18 cellular contexts compared by ENCODE assay signal in genomic region chr17:35073183-35073790, GRCh38. TPM values are rescaled to one million over a fixed set of nuclear protein-coding genes. Genes with fewer than 3 reads are reported as not detected.
A peak's percentile ranks its signal among the peaks of the same experiment; 100 is the strongest.
DNase-seq lines count a peak whose midpoint lies in the region; ATAC-seq and TF ChIP-seq lines count a peak whose summit lies in the region.
"Had no signal": no experiment of that assay in that cellular context is flagged by ENCODE, and none has a peak within 500 bp of the region (broad histone marks: within the 10 kb centered on the region; RNA-seq: fewer than 3 reads in every experiment).

No MANE protein-coding gene starts in this region.

- no peaks in the 10 kb centered on the region for H3K36me3 ChIP-seq in PC-9 (ENCODE audit: low read depth)
- H3K36me3 ChIP-seq: right lobe of liver had no signal

- H4K20me1 ChIP-seq in PC-9 (ENCODE audit: insufficient read depth), result 0 out of 2 replicates have a peak, but pooled peaks cover 7% of the 10 kb centered on the region

- no peaks in the 10 kb centered on the region for H3K9me2 ChIP-seq in PC-9 (ENCODE audit: insufficient read depth)

- BruUV-seq in PC-9 (replicated peaks; lab: Mats Ljungman, UMichigan), result no TSS peak

- no peak for TF ChIP-seq CTCF in PC-9 (conservative IDR thresholded peaks at IDR 0.05)

- peaks cover 7% of the 10 kb centered on the region in 2 donors for H3K36me3 Mint-ChIP-seq in activated T-cell treated with anti-CD3 and anti-CD28 coated beads, Interleukin-2, amount 50 U/mL, for 72 hours (ENCODE audit: insufficient read depth in 2 of 2)
- H3K36me3 Mint-ChIP-seq in central memory CD8-positive, alpha-beta T cell (ENCODE audit: insufficient read depth), result peaks cover 10% of the 10 kb centered on the region

- no peaks in the 10 kb centered on the region for H3K27me3 Mint-ChIP-seq in activated T-cell treated with anti-CD3 and anti-CD28 coated beads, Interleukin-2, amount 50 U/mL, for 72 hours (ENCODE audit: low read depth)
- H3K27me3 Mint-ChIP-seq in central memory CD8-positive, alpha-beta T cell, result no peaks in the 10 kb centered on the region

- DNase-seq in activated T-cell treated with anti-CD3 and anti-CD28 coated beads, Interleukin-2, amount 50 U/mL, for 72 hours, result peak in 1 of 2 donors; percentile 26
- DNase-seq in activated T-cell treated with anti-CD3 and anti-CD28 coated beads, Interleukin-2, amount 50 U/mL, for 48 hours, result no peak
- DNase-seq in PC-9 (peak in 1 of 2 experiments; percentile 86), COLO829 (ENCODE audit: low spot score) (no peak)
- no peak for DNase-seq in central memory CD8-positive, alpha-beta T cell (ENCODE audit: low spot score in 2 of 2)
- no peak for DNase-seq in stimulated activated naive CD8-positive, alpha-beta T cell treated with anti-CD3 and anti-CD28 coated beads, Interleukin-15, Interleukin-2, amounts not matched to agents 100 U/mL and 50 U/mL, for 24 hours
- DNase-seq: DMS 273 treated with DMSO at 0.1 percent for 48 hours; endodermal cell; left ventricle myocardium superior; NCI-H1105 treated with DMSO at 0.1 percent for 48 hours; nephron progenitor cell; right lobe of liver; stimulated activated CD4-positive, alpha-beta T cell treated with anti-CD3 and anti-CD28 coated beads, Interleukin-4, amount 100 ng/mL, for 4 hours had no signal

- H3K27me3 ChIP-seq in PC-9 (ENCODE audit: insufficient read depth, low read depth), result no peaks in the 10 kb centered on the region
- H3K27me3 ChIP-seq: right lobe of liver had no signal

- H3K4me1 Mint-ChIP-seq in activated T-cell treated with anti-CD3 and anti-CD28 coated beads, Interleukin-2, amount 50 U/mL, for 72 hours (ENCODE audit: low read depth), result peaks cover 77% of the 10 kb centered on the region
- H3K4me1 Mint-ChIP-seq in central memory CD8-positive, alpha-beta T cell, result peaks cover 65% of the 10 kb centered on the region

- intact Hi-C loops in PC-9 (cut with micrococcal nuclease; ENCODE audit: unreplicated experiment), result no loop called here

- no peaks in the 10 kb centered on the region for H3K9me3 ChIP-seq in PC-9 (ENCODE audit: insufficient read depth, low read depth)
- H3K9me3 ChIP-seq: right lobe of liver had no signal

- H3K79me2 ChIP-seq in PC-9 (ENCODE audit: low read depth), result peaks cover 35% of the 10 kb centered on the region

- H3K4me1 ChIP-seq in PC-9 (replicated peaks; ENCODE audit: insufficient read depth), result peaks cover 35% of the 10 kb centered on the region

- H3K27ac ChIP-seq in PC-9, result peak overlapping the region; percentile 45
- H3K27ac ChIP-seq: VCaP had no signal

- H2AFZ ChIP-seq in PC-9, result no peak overlapping the region

- peak overlapping the region; percentile 98 for H3K27ac Mint-ChIP-seq in activated T-cell treated with anti-CD3 and anti-CD28 coated beads, Interleukin-2, amount 50 U/mL, for 72 hours
- peak overlapping the region; percentile 12 for H3K27ac Mint-ChIP-seq in central memory CD8-positive, alpha-beta T cell (ENCODE audit: low read depth)
- H3K27ac Mint-ChIP-seq: endodermal cell, nephron progenitor cell had no signal

- POLR2A ChIA-PET in PC-9 (lab: Charles Lee; ENCODE audit: unreplicated experiment), result no interaction called here

- H3K4me3 Mint-ChIP-seq in activated T-cell treated with anti-CD3 and anti-CD28 coated beads, Interleukin-2, amount 50 U/mL, for 72 hours, result peak overlapping the region; percentile 67 to 91
- H3K4me3 Mint-ChIP-seq in central memory CD8-positive, alpha-beta T cell, result peak overlapping the region; percentile 6
- H3K4me3 Mint-ChIP-seq: endodermal cell, nephron progenitor cell had no signal

- H3K4me3 ChIP-seq in PC-9, result no peak overlapping the region
- H3K4me3 ChIP-seq: right lobe of liver had no signal

- peaks cover 0 to 1% of the 10 kb centered on the region in 2 donors for H3K9me3 Mint-ChIP-seq in activated T-cell treated with anti-CD3 and anti-CD28 coated beads, Interleukin-2, amount 50 U/mL, for 72 hours
- H3K9me3 Mint-ChIP-seq in central memory CD8-positive, alpha-beta T cell, result no peaks in the 10 kb centered on the region
- H3K9me3 Mint-ChIP-seq: endodermal cell, nephron progenitor cell had no signal

- H3K4me2 ChIP-seq in PC-9, result peak overlapping the region; percentile 60

- H3F3A ChIP-seq in PC-9 (ENCODE audit: insufficient read depth, low read depth), result peaks cover 35% of the 10 kb centered on the region

- ATAC-seq in activated T-cell treated with anti-CD3 and anti-CD28 coated beads, Interleukin-2, amount 50 U/mL, for 72 hours (replicated peaks in 1 of 2), result peak; percentile 77 to 82
- ATAC-seq in central memory CD8-positive, alpha-beta T cell (replicated peaks; ENCODE audit: extremely low read depth, poor library complexity, severe bottlenecking), result peak; percentile 63
- peak; percentile 73 for ATAC-seq in stimulated activated naive CD8-positive, alpha-beta T cell treated with anti-CD3 and anti-CD28 coated beads, Interleukin-15, Interleukin-2, amounts not matched to agents 100 U/mL and 50 U/mL, for 24 hours
- ATAC-seq in HG02642 (IDR thresholded peaks at IDR 0.05; ENCODE audit: poor library complexity, unreplicated experiment), result no peak
- no peak for ATAC-seq in HG03439 (IDR thresholded peaks at IDR 0.05; ENCODE audit: unreplicated experiment)
- ATAC-seq: HCT116, left ventricle myocardium superior had no signal

- CTCF ChIA-PET in PC-9 (lab: Charles Lee), result no interaction called here

RNA-seq across cellular contexts. Expression of gene RFFL, which starts 9.8 kb away (rescaled TPM):
- 10 to 100 TPM; 47.7 to 50.0 TPM for total RNA-seq in activated T-cell treated with anti-CD3 and anti-CD28 coated beads, Interleukin-2, amount 50 U/mL, for 72 hours
- 36.7 and 38.1 TPM in 2 replicates for total RNA-seq in PC-9 (2021)

RNA-seq across cellular contexts. Expression of gene RAD51D, which starts 46.4 kb away (rescaled TPM):
- total RNA-seq in activated T-cell treated with anti-CD3 and anti-CD28 coated beads, Interleukin-2, amount 50 U/mL, for 72 hours, result 10 to 100 TPM; 35.3 to 44.5 TPM
- 7.8 and 9.7 TPM in 2 replicates for total RNA-seq in PC-9 (2021)

RNA-seq across cellular contexts. Expression of gene FNDC8, which starts 48.1 kb away (rescaled TPM):
- total RNA-seq in activated T-cell treated with anti-CD3 and anti-CD28 coated beads, Interleukin-2, amount 50 U/mL, for 72 hours, result not detected
- total RNA-seq in PC-9 (2021), result not detected in 2 replicates
- total RNA-seq: bronchial epithelial cell, endodermal cell, left ventricle myocardium superior, right lobe of liver had no signal

Comparison
In these comparisons a context has a peak if more than half of its experiments do, and no peak if none do; other contexts are left out.
1. ATAC-seq: peak in activated T-cell treated with anti-CD3 and anti-CD28 coated beads, Interleukin-2, amount 50 U/mL, for 72 hours (2 of 2), central memory CD8-positive, alpha-beta T cell (single experiment) and stimulated activated naive CD8-positive, alpha-beta T cell treated with anti-CD3 and anti-CD28 coated beads, Interleukin-15, Interleukin-2, amounts not matched to agents 100 U/mL and 50 U/mL, for 24 hours (single experiment); none in HG02642 (single experiment) and HG03439 (single experiment).